In genomic region chr12:58895053-58895452, GRCh38 we compare ENCODE assay signal across 22 cellular contexts. TPM values are rescaled to one million over a fixed set of nuclear protein-coding genes. Genes with fewer than 3 reads are reported as not detected.
DNase-seq lines count a peak whose midpoint lies in the region; ATAC-seq and TF ChIP-seq lines count a peak whose summit lies in the region.
"Had no signal": no experiment of that assay in that cellular context is flagged by ENCODE, and none has a peak within 500 bp of the region (broad histone marks: within the 10 kb centered on the region; RNA-seq: fewer than 3 reads in every experiment).

No MANE protein-coding gene starts in this region.

- DNase-seq in mucosa of descending colon (no peak), uterus (no peak), hypothalamus (lab: John Stamatoyannopoulos, UW) (no peak), GM19240 (ENCODE audit: insufficient read length, low spot score) (no peak)
- DNase-seq in activated CD8-positive, alpha-beta memory T cell treated with anti-CD3 and anti-CD28 coated beads for 24 hours, result no peak
- DNase-seq: activated CD8-positive, alpha-beta memory T cell treated with anti-CD3 and anti-CD28 coated beads, Interleukin-2, amount 50 U/mL, for 4 hours; DMS53; effector CD8-positive, alpha-beta T cell; GF-D8; GOT3; islet precursor cell; Kasumi-1; NCI-H187; psoas muscle had no signal

- TF ChIP-seq POLR2A in uterus (IDR thresholded peaks at IDR 0.05), result no peak

- H3K9me3 ChIP-seq in HEK293 (ENCODE audit: control insufficient read depth, insufficient read depth, low read depth, low read length) (no peaks in the 10 kb centered on the region), endocrine pancreas (ENCODE audit: control insufficient read depth, low read length) (no peaks in the 10 kb centered on the region), mucosa of descending colon (no peaks in the 10 kb centered on the region), uterus (no peaks in the 10 kb centered on the region)
- H3K9me3 ChIP-seq: ascending aorta, psoas muscle had no signal

- peaks cover under 1 to 6% of the 10 kb centered on the region in 2 experiments for H3K36me3 ChIP-seq in HEK293 (ENCODE audit: control insufficient read depth in 2 of 2, insufficient read depth in 1 of 2, low read length in 2 of 2)
- H3K36me3 ChIP-seq in endocrine pancreas (ENCODE audit: control insufficient read depth, insufficient read depth, low read length), result no peaks in the 10 kb centered on the region
- H3K36me3 ChIP-seq in mucosa of descending colon (ENCODE audit: low read depth), result no peaks in the 10 kb centered on the region
- H3K36me3 ChIP-seq in uterus, result no peaks in the 10 kb centered on the region

- intact Hi-C loops in mucosa of descending colon (cut with DNase I, micrococcal nuclease), result no loop called here
- intact Hi-C loops in uterus (cut with DNase I; ENCODE audit: low total_unique reads), result no loop called here

- H3K27ac ChIP-seq in C4-2B (peak overlapping the region; percentile 59), HEK293 (ENCODE audit: extremely low read depth, low read depth, low read length) (no peak overlapping the region), uterus (no peak overlapping the region)
- H3K27ac ChIP-seq: ascending aorta, psoas muscle had no signal

- CTCF ChIA-PET in HEK293 (lab: Yijun Ruan, JAX), result no interaction called here

- H3K4me3 ChIP-seq in HEK293 (ENCODE audit: low read depth, low read length), result no peak overlapping the region
- H3K4me3 ChIP-seq in endocrine pancreas (ENCODE audit: control insufficient read depth, insufficient read depth, low read length), result peak overlapping the region; percentile 38
- no peak overlapping the region for H3K4me3 ChIP-seq in mucosa of descending colon
- no peak overlapping the region for H3K4me3 ChIP-seq in uterus
- H3K4me3 ChIP-seq: ascending aorta, lung, psoas muscle had no signal

- H3K27me3 ChIP-seq in endocrine pancreas (ENCODE audit: control insufficient read depth, insufficient read depth, low read length), result no peaks in the 10 kb centered on the region
- no peaks in the 10 kb centered on the region for H3K27me3 ChIP-seq in uterus
- H3K27me3 ChIP-seq: ascending aorta had no signal

- POLR2A ChIA-PET in HEK293 (lab: Yijun Ruan, JAX), result no interaction called here

- H3K4me1 ChIP-seq in HEK293 (ENCODE audit: control insufficient read depth, insufficient read depth, low read length) (peaks cover 27% of the 10 kb centered on the region), endocrine pancreas (ENCODE audit: control insufficient read depth, insufficient read depth, low read length) (peaks cover 22% of the 10 kb centered on the region), mucosa of descending colon (ENCODE audit: low read depth) (peaks cover 5% of the 10 kb centered on the region), uterus (peaks cover 0 to 3% of the 10 kb centered on the region in 2 donors)

- no peak overlapping the region for H3K9ac ChIP-seq in endocrine pancreas (ENCODE audit: control insufficient read depth, insufficient read depth, low read length)

- ATAC-seq in mucosa of descending colon, result peak; percentile 19
- ATAC-seq: activated naive CD4-positive, alpha-beta T cell treated with anti-CD3 and anti-CD28 coated beads, Interleukin-2, amount 50 U/mL, for 72 hours; psoas muscle; WTC11 had no signal

- TF ChIP-seq CTCF in C4-2B (conservative IDR thresholded peaks at IDR 0.05), result no peak
- no peak for TF ChIP-seq CTCF in HEK293 (tag by site-specific recombination; IDR thresholded peaks at IDR 0.05)
- no peak for TF ChIP-seq CTCF in mucosa of descending colon (IDR thresholded peaks at IDR 0.05)
- TF ChIP-seq CTCF in uterus (IDR thresholded peaks at IDR 0.05), result no peak

TF ChIP-seq in HEK293, 187 proteins besides CTCF, POLR2A, EP300 and RAD21 (continues in another document):
- TF ChIP-seq ZNF621 (tag by site-specific recombination; IDR thresholded peaks at IDR 0.05) (no peak), ZNF132 (tag by site-specific recombination; IDR thresholded peaks at IDR 0.05; ENCODE audit: borderline replicate concordance) (no peak), ZNF248 (tag by site-specific recombination; IDR thresholded peaks at IDR 0.05) (no peak), REST (tag by site-specific recombination; IDR thresholded peaks at IDR 0.05) (peak; percentile 94), ZNF704 (tag by site-specific recombination; IDR thresholded peaks at IDR 0.05) (no peak), ZNF155 (tag by site-specific recombination; IDR thresholded peaks at IDR 0.05) (no peak), ZBTB44 (tag by site-specific recombination; IDR thresholded peaks at IDR 0.05) (no peak), OSR2 (tag by site-specific recombination; IDR thresholded peaks at IDR 0.05) (no peak), KLF10 (tag by site-specific recombination; IDR thresholded peaks at IDR 0.05) (no peak), SCRT2 (tag by site-specific recombination; IDR thresholded peaks at IDR 0.05) (peak; percentile 27; the same call in 1 of the 2 replicates), KLF1 (tag by site-specific recombination; IDR thresholded peaks at IDR 0.05) (no peak), HOXA7 (CRISPR knock-in tag; IDR thresholded peaks at IDR 0.05; ENCODE audit: borderline replicate concordance) (no peak)

RNA-seq across cellular contexts. Expression of gene LRIG3, which starts 25.3 kb away (rescaled TPM):
- total RNA-seq in mucosa of descending colon (10 to 100 TPM; 65.6 to 95.8 (median 90.0) TPM), uterus (100 to 1,000 TPM in 1 of 4 donors, 10 to 100 TPM in 3; 42.0 to 103 (median 50.2) TPM)
- total RNA-seq: activated naive CD4-positive, alpha-beta T cell treated with anti-CD3 and anti-CD28 coated beads, Interleukin-2, amount 50 U/mL, for 72 hours; B cell had no signal
